7 cellular contexts compared by ENCODE assay signal in genomic region chr10:62038609-62039190, GRCh38.
A peak's percentile ranks its signal among the peaks of the same experiment; 100 is the strongest.
DNase-seq lines count a peak whose midpoint lies in the region; ATAC-seq and FAIRE-seq lines count a peak whose summit lies in the region.

No MANE protein-coding gene starts in this region.

- no peaks in the 10 kb centered on the region for H3K27me3 Mint-ChIP-seq in activated CD4-positive, alpha-beta T cell treated with anti-CD3 and anti-CD28 coated beads, Interleukin-2, amount 10 ng/mL, durations not matched to agents 7 days and 5 days

- H3K4me1 Mint-ChIP-seq in activated CD4-positive, alpha-beta T cell treated with anti-CD3 and anti-CD28 coated beads, Interleukin-2, amount 10 ng/mL, durations not matched to agents 7 days and 5 days: peaks cover 86% of the 10 kb centered on the region

- peak; percentile 50 for ATAC-seq in HG03095 (IDR thresholded peaks at IDR 0.05; ENCODE audit: unreplicated experiment)

- peaks cover 3% of the 10 kb centered on the region for H3K9me3 Mint-ChIP-seq in activated CD4-positive, alpha-beta T cell treated with anti-CD3 and anti-CD28 coated beads, Interleukin-2, amount 10 ng/mL, durations not matched to agents 7 days and 5 days

- peak; percentile 46 for DNase-seq in GM18507 (ENCODE audit: extremely low spot score, insufficient read length, low read depth)
- DNase-seq in NCI-H446 (lab: John Stamatoyannopoulos, UW): peak; percentile 12 to 60
- peak; percentile 87 for DNase-seq in activated CD4-positive, alpha-beta T cell treated with anti-CD3 and anti-CD28 coated beads, Interleukin-2, amount 10 ng/mL, durations not matched to agents 7 days and 5 days
- peak; percentile 76 to 81 for DNase-seq in dermis microvascular lymphatic vessel endothelial cell (ENCODE audit: low read depth in 2 of 2)
- DNase-seq in lung microvascular endothelial cell (ENCODE audit: low read depth in 2 of 2): peak; percentile 81 to 89
- peak; percentile 67 for DNase-seq in stimulated activated CD8-positive, alpha-beta memory T cell treated with anti-CD3 and anti-CD28 coated beads, Interleukin-12 subunit alpha, Interleukin-12 subunit beta, amount 100 ng/mL, for 1 hour (ENCODE audit: low read depth)

- H3K4me3 Mint-ChIP-seq in activated CD4-positive, alpha-beta T cell treated with anti-CD3 and anti-CD28 coated beads, Interleukin-2, amount 10 ng/mL, durations not matched to agents 7 days and 5 days: peak overlapping the region; percentile 11

- H3K36me3 Mint-ChIP-seq in activated CD4-positive, alpha-beta T cell treated with anti-CD3 and anti-CD28 coated beads, Interleukin-2, amount 10 ng/mL, durations not matched to agents 7 days and 5 days (ENCODE audit: low read depth): peaks cover 44% of the 10 kb centered on the region

- peak overlapping the region; percentile 84 for H3K27ac Mint-ChIP-seq in activated CD4-positive, alpha-beta T cell treated with anti-CD3 and anti-CD28 coated beads, Interleukin-2, amount 10 ng/mL, durations not matched to agents 7 days and 5 days

- FAIRE-seq in GM18507 (lab: Jason Lieb, UNC): peak; percentile 91

- CTCF ChIA-PET in activated CD4-positive, alpha-beta T cell treated with anti-CD3 and anti-CD28 coated beads, Interleukin-2, amount 10 ng/mL, durations not matched to agents 7 days and 5 days (lab: Charles Lee): interaction anchor here (0.6 to 13.0 kb wide), 33 partner anchors 8 to 1899 kb away, joined by 3 to 164 read pairs (median 4); partner anchors contain the start of gene ARID5B

- POLR2A ChIA-PET in activated CD4-positive, alpha-beta T cell treated with anti-CD3 and anti-CD28 coated beads, Interleukin-2, amount 10 ng/mL, durations not matched to agents 7 days and 5 days (lab: Charles Lee): interaction anchor here (1.0 to 1.9 kb wide), 2 partner anchors 12 to 206 kb away, joined by 3 to 9 read pairs; no protein-coding TSS in a partner anchor

Comparison
In these comparisons a context has a peak if more than half of its experiments do, and no peak if none do; other contexts are left out.
1. Peak in every context shown above with its lines: DNase-seq and ATAC-seq.
2. DNase-seq: peak in every context shown above with its lines; median percentile 87 in activated CD4-positive, alpha-beta T cell treated with anti-CD3 and anti-CD28 coated beads, Interleukin-2, amount 10 ng/mL, durations not matched to agents 7 days and 5 days; 85 in lung microvascular endothelial cell; 78 in dermis microvascular lymphatic vessel endothelial cell; 67 in stimulated activated CD8-positive, alpha-beta memory T cell treated with anti-CD3 and anti-CD28 coated beads, Interleukin-12 subunit alpha, Interleukin-12 subunit beta, amount 100 ng/mL, for 1 hour; 46 in GM18507; 36 in NCI-H446.